In genomic region chr19:58553799-58554493, GRCh38 we compare ENCODE assay signal across 8 cellular contexts. TPM values are rescaled to one million over a fixed set of nuclear protein-coding genes. Genes with fewer than 3 reads are reported as not detected.
DNase-seq lines count a peak whose midpoint lies in the region; ATAC-seq and TF ChIP-seq lines count a peak whose summit lies in the region.

No MANE protein-coding gene starts in this region.

- no peaks in the 10 kb centered on the region for H3K9me3 Mint-ChIP-seq in naive B cell

- peak overlapping the region; percentile 96 for H3K27ac ChIP-seq in colonic mucosa

- POLR2A ChIA-PET in AG04449 (lab: Yijun Ruan, JAX), result interaction anchor here (1.4 to 3.5 kb wide), 3 partner anchors 9 to 86 kb away, joined by 3 to 81 read pairs (median 27); partner anchors contain the start of genes TRIM28 and ZBTB45

- H2AFZ ChIP-seq in Loucy (ENCODE audit: low read length), result no peak overlapping the region

- H3K27me3 ChIP-seq in Loucy (ENCODE audit: insufficient read depth, low read length, poor library complexity, severe bottlenecking), result no peaks in the 10 kb centered on the region
- no peaks in the 10 kb centered on the region for H3K27me3 ChIP-seq in colonic mucosa

- H3F3A ChIP-seq in Loucy (ENCODE audit: low read depth), result peaks cover 25% of the 10 kb centered on the region; the same call in 1 of the 2 replicates

- TF ChIP-seq CTCF in AG04449 (IDR thresholded peaks at IDR 0.05; ENCODE audit: insufficient read depth, low read length, missing control alignments), result no peak
- no peak for TF ChIP-seq CTCF in Loucy (conservative IDR thresholded peaks at IDR 0.05; ENCODE audit: low read length)
- TF ChIP-seq CTCF in colonic mucosa (IDR thresholded peaks at IDR 0.05), result no peak

- no peak for DNase-seq in AG04449 (ENCODE audit: low read depth, low spot score)
- DNase-seq in colonic mucosa, result no peak
- DNase-seq in naive B cell, result no peak
- DNase-seq in NK-92 treated with Interleukin-12 subunit alpha and Interleukin-12 subunit beta, amount 100 ng/mL, for 24 hours (lab: John Stamatoyannopoulos, UW), result no peak
- no peak for DNase-seq in nucleus accumbens (lab: John Stamatoyannopoulos, UW)
- no peak for DNase-seq in kidney glomerular epithelial cell (lab: John Stamatoyannopoulos, UW)

- ATAC-seq in naive B cell (ENCODE audit: low read depth in 2 of 2) (no peak), GM21367 (IDR thresholded peaks at IDR 0.05; ENCODE audit: unreplicated experiment) (no peak)

- H3K9me3 ChIP-seq in Loucy (ENCODE audit: insufficient read depth, low read depth, low read length), result no peaks in the 10 kb centered on the region
- no peaks in the 10 kb centered on the region for H3K9me3 ChIP-seq in colonic mucosa

- peaks cover 0 to 33% of the 10 kb centered on the region in 2 donors for H3K36me3 Mint-ChIP-seq in naive B cell

- peak overlapping the region; percentile 99 for H3K9ac ChIP-seq in Loucy (ENCODE audit: low read depth, low read length, poor library complexity, severe bottlenecking)
- H3K9ac ChIP-seq in colonic mucosa (ENCODE audit: low read depth in 2 of 2, low read length in 2 of 2), result peak overlapping the region; percentile 94 to 95

- H3K4me3 Mint-ChIP-seq in naive B cell, result peak overlapping the region; percentile 91 to 99 (median 96)

- intact Hi-C loops in colonic mucosa (cut with DNase I), result no loop called here

- H3K27me3 Mint-ChIP-seq in naive B cell, result no peaks in the 10 kb centered on the region

- peaks cover 27% of the 10 kb centered on the region for H3K4me1 ChIP-seq in Loucy (ENCODE audit: insufficient read depth, low read length, poor library complexity, severe bottlenecking)
- peaks cover 20% of the 10 kb centered on the region for H3K4me1 ChIP-seq in colonic mucosa

- H3K36me3 ChIP-seq in Loucy (ENCODE audit: insufficient read depth, low read length) (peaks cover 50% of the 10 kb centered on the region), colonic mucosa (peaks cover 24% of the 10 kb centered on the region)

- H3K4me2 ChIP-seq in Loucy (ENCODE audit: low read depth, low read length, poor library complexity, severe bottlenecking), result peak overlapping the region; percentile 86

- H4K20me1 ChIP-seq in Loucy (ENCODE audit: insufficient read depth, low read length, poor library complexity, severe bottlenecking), result peaks cover 80% of the 10 kb centered on the region

- H3K27ac Mint-ChIP-seq in naive B cell, result peak overlapping the region; percentile 98 to 100 (median 100)

- peaks cover 57 to 59% (median 57%) of the 10 kb centered on the region in 3 donors for H3K4me1 Mint-ChIP-seq in naive B cell

- H3K79me2 ChIP-seq in Loucy (ENCODE audit: insufficient read depth, low read length), result peaks cover 84% of the 10 kb centered on the region

- no peaks in the 10 kb centered on the region for H3K9me2 ChIP-seq in Loucy (replicated peaks; ENCODE audit: low read depth, low read length)

- CTCF ChIA-PET in AG04449 (lab: Yijun Ruan, JAX), result interaction anchor here (0.8 to 3.7 kb wide), 4 partner anchors 10 to 1200 kb away, joined by 3 to 37 read pairs (median 12); partner anchors contain the start of genes TRIM28 and ZBTB45

- peak overlapping the region; percentile 81 for H3K4me3 ChIP-seq in AG04449 (ENCODE audit: low read depth, low read length)
- peak overlapping the region; percentile 90 for H3K4me3 ChIP-seq in Loucy (ENCODE audit: low read length, poor library complexity, severe bottlenecking)
- peak overlapping the region; percentile 80 for H3K4me3 ChIP-seq in colonic mucosa

RNA-seq across cellular contexts. Expression of gene CHMP2A, which starts 1.0 kb away (rescaled TPM):
- total RNA-seq in colonic mucosa, result 100 to 1,000 TPM; 176 to 183 TPM
- 100 to 1,000 TPM; 109 to 169 (median 122) TPM for polyA plus RNA-seq in naive B cell (ENCODE audit: low read depth in 6 of 6)

RNA-seq across cellular contexts. Expression of gene UBE2M, which starts 4.5 kb away (rescaled TPM):
- total RNA-seq in colonic mucosa, result 10 to 100 TPM; 63.0 to 79.4 TPM
- polyA plus RNA-seq in naive B cell (ENCODE audit: low read depth in 6 of 6), result 10 to 100 TPM; 10.8 to 24.2 (median 16.8) TPM

RNA-seq across cellular contexts. Expression of gene TRIM28, which starts 10.1 kb away (rescaled TPM):
- 100 to 1,000 TPM; 205 to 412 TPM for total RNA-seq in colonic mucosa
- polyA plus RNA-seq in naive B cell (ENCODE audit: low read depth in 6 of 6), result 100 to 1,000 TPM in 1 of 6 donors, 10 to 100 TPM in 5; 25.7 to 100 (median 50.8) TPM

RNA-seq across cellular contexts. Expression of gene MZF1, which starts 19.2 kb away (rescaled TPM):
- 10 to 100 TPM; 19.3 to 39.2 TPM for total RNA-seq in colonic mucosa
- polyA plus RNA-seq in naive B cell (ENCODE audit: low read depth in 6 of 6), result 10 to 100 TPM in 2 of 6 donors, 1 to 10 TPM in 4; 6.6 to 14.8 (median 9.3) TPM

RNA-seq across cellular contexts. Expression of gene ZBTB45, which starts 34.3 kb away (rescaled TPM):
- 10 to 100 TPM; 13.5 to 20.2 TPM for total RNA-seq in colonic mucosa
- polyA plus RNA-seq in naive B cell (ENCODE audit: low read depth in 6 of 6), result 1 to 10 TPM; 3.3 to 6.8 (median 4.8) TPM
